ENCODE assay signal across 16 cellular contexts in genomic region chr14:63248211-63248610, GRCh38. TPM values are rescaled to one million over a fixed set of nuclear protein-coding genes. Genes with fewer than 3 reads are reported as not detected.
A peak's percentile ranks its signal among the peaks of the same experiment; 100 is the strongest.
DNase-seq lines count a peak whose midpoint lies in the region; ATAC-seq and TF ChIP-seq lines count a peak whose summit lies in the region.
"Had no signal": no experiment of that assay in that cellular context is flagged by ENCODE, and none has a peak within 500 bp of the region (broad histone marks: within the 10 kb centered on the region; RNA-seq: fewer than 3 reads in every experiment).

No MANE protein-coding gene starts in this region.

- H3K9me3 ChIP-seq in testis, result no peaks in the 10 kb centered on the region
- H3K9me3 ChIP-seq: upper lobe of right lung had no signal

- H3K4me1 ChIP-seq in testis, result no peaks in the 10 kb centered on the region

- H3K36me3 ChIP-seq in testis (ENCODE audit: low read depth, missing control alignments), result no peaks in the 10 kb centered on the region
- H3K36me3 ChIP-seq: cardiac muscle cell, upper lobe of right lung had no signal

- 50 to 63% methylated on average over 1 of the region's 1 CpG for WGBS in testis, 2 donors

- intact Hi-C loops in testis (cut with DNase I; ENCODE audit: low total_unique reads), result no loop called here
- intact Hi-C loops in activated naive CD4-positive, alpha-beta T cell treated with anti-CD3 and anti-CD28 coated beads for 36 hours (cut with micrococcal nuclease), result no loop called here

- H3K27me3 ChIP-seq in testis, result no peaks in the 10 kb centered on the region
- H3K27me3 ChIP-seq: cardiac muscle cell, upper lobe of right lung had no signal

- no peaks in the 10 kb centered on the region for H3K4me1 Mint-ChIP-seq in activated naive CD4-positive, alpha-beta T cell treated with anti-CD3 and anti-CD28 coated beads for 36 hours (ENCODE audit: low read depth)

- H3K27ac Mint-ChIP-seq in activated naive CD4-positive, alpha-beta T cell treated with anti-CD3 and anti-CD28 coated beads for 36 hours, result no peak overlapping the region
- H3K27ac Mint-ChIP-seq: effector memory CD8-positive, alpha-beta T cell; T-helper 1 cell treated with Interleukin-12 subunit alpha and Interleukin-12 subunit beta and Interleukin-4 antibody, amounts not matched to agents 30 μg/mL and 1 μg/mL, for 36 hours had no signal

- H3K4me3 ChIP-seq in fibroblast of pulmonary artery (replicated peaks; ENCODE audit: low read depth, low read length) (no peak overlapping the region), testis (no peak overlapping the region)
- H3K4me3 ChIP-seq: cardiac muscle cell, upper lobe of right lung had no signal

- TF ChIP-seq POLR2A in GM18505 (IDR thresholded peaks at IDR 0.05; ENCODE audit: borderline replicate concordance, extremely low read depth, insufficient read depth, insufficient read length), result no peak
- no peak for TF ChIP-seq POLR2A in testis (IDR thresholded peaks at IDR 0.05)

- no peak overlapping the region for H3K27ac ChIP-seq in testis
- H3K27ac ChIP-seq: cardiac muscle cell, KMS-11, upper lobe of right lung had no signal

- no peak overlapping the region for H3K4me3 Mint-ChIP-seq in activated naive CD4-positive, alpha-beta T cell treated with anti-CD3 and anti-CD28 coated beads for 36 hours
- H3K4me3 Mint-ChIP-seq: effector memory CD8-positive, alpha-beta T cell; T-helper 1 cell treated with Interleukin-12 subunit alpha and Interleukin-12 subunit beta and Interleukin-4 antibody, amounts not matched to agents 30 μg/mL and 1 μg/mL, for 36 hours had no signal

- peaks cover 10% of the 10 kb centered on the region for H3K27me3 Mint-ChIP-seq in activated naive CD4-positive, alpha-beta T cell treated with anti-CD3 and anti-CD28 coated beads for 36 hours (ENCODE audit: low read depth)

- DNase-seq in AG20443 (ENCODE audit: low spot score) (peak; percentile 38), NCI-H226 (peak; percentile 78), fibroblast of pulmonary artery (ENCODE audit: low read depth) (peak; percentile 81), pulmonary artery endothelial cell (ENCODE audit: low read depth, low spot score) (peak; percentile 45), NCI-H1930 (lab: John Stamatoyannopoulos, UW) (no peak), testis (no peak)
- DNase-seq in activated naive CD4-positive, alpha-beta T cell treated with anti-CD3 and anti-CD28 coated beads for 36 hours, result no peak
- DNase-seq: effector memory CD8-positive, alpha-beta T cell; NCI-H1105 treated with DMSO at 0.1 percent for 48 hours; NCI-H2171 treated with DMSO at 0.1 percent for 48 hours; NK-92 treated with Interleukin-12 subunit alpha and Interleukin-12 subunit beta, amount 100 ng/mL, for 24 hours; upper lobe of right lung had no signal

- H3K9me3 Mint-ChIP-seq in activated naive CD4-positive, alpha-beta T cell treated with anti-CD3 and anti-CD28 coated beads for 36 hours, result peaks cover 2% of the 10 kb centered on the region
- H3K9me3 Mint-ChIP-seq: T-helper 1 cell treated with Interleukin-12 subunit alpha and Interleukin-12 subunit beta and Interleukin-4 antibody, amounts not matched to agents 30 μg/mL and 1 μg/mL, for 36 hours had no signal

- no peak for ATAC-seq in GM18505 (IDR thresholded peaks at IDR 0.05; ENCODE audit: unreplicated experiment)
- ATAC-seq: effector memory CD8-positive, alpha-beta T cell; upper lobe of right lung had no signal

- no peaks in the 10 kb centered on the region for H3K36me3 Mint-ChIP-seq in activated naive CD4-positive, alpha-beta T cell treated with anti-CD3 and anti-CD28 coated beads for 36 hours (ENCODE audit: low read depth)

- no peak for TF ChIP-seq CTCF in fibroblast of pulmonary artery (IDR thresholded peaks at IDR 0.05; ENCODE audit: low read length, missing control alignments)
- TF ChIP-seq CTCF in testis (IDR thresholded peaks at IDR 0.05), result no peak

- CTCF ChIA-PET in activated naive CD4-positive, alpha-beta T cell treated with anti-CD3 and anti-CD28 coated beads for 36 hours (lab: Charles Lee), result no interaction called here

RNA-seq across cellular contexts. Expression of gene RHOJ, which starts 44.0 kb away (rescaled TPM):
- total RNA-seq in pulmonary artery endothelial cell, result 65.8 and 126 TPM in 2 replicates
- total RNA-seq in testis, result 10 to 100 TPM in 1 of 2 donors, 1 to 10 TPM in 1; 8.3 to 18.6 TPM
- 8.4 TPM for polyA plus RNA-seq in testis (ENCODE audit: insufficient read depth, low read depth, low replicate concordance)
- not detected for total RNA-seq in activated naive CD4-positive, alpha-beta T cell treated with anti-CD3 and anti-CD28 coated beads for 36 hours
- polyA plus RNA-seq: cardiac muscle cell had no signal

Comparison
In these comparisons a context has a peak if more than half of its experiments do, and no peak if none do; other contexts are left out.
1. DNase-seq: peak in AG20443 (single experiment), NCI-H226 (single experiment), fibroblast of pulmonary artery (single experiment) and pulmonary artery endothelial cell (single experiment); none in NCI-H1930 (0 of 2), testis (single experiment) and activated naive CD4-positive, alpha-beta T cell treated with anti-CD3 and anti-CD28 coated beads for 36 hours (single experiment).
2. RNA of gene RHOJ, which starts 44.0 kb away (total RNA-seq): 65.8 to 126 TPM in pulmonary artery endothelial cell and 8.3 to 18.6 TPM in testis; not detected in activated naive CD4-positive, alpha-beta T cell treated with anti-CD3 and anti-CD28 coated beads for 36 hours; every median in the first group is over 4 times any median in the second.